ENCODE assay signal across 13 cellular contexts in the genomic region with DNA sequence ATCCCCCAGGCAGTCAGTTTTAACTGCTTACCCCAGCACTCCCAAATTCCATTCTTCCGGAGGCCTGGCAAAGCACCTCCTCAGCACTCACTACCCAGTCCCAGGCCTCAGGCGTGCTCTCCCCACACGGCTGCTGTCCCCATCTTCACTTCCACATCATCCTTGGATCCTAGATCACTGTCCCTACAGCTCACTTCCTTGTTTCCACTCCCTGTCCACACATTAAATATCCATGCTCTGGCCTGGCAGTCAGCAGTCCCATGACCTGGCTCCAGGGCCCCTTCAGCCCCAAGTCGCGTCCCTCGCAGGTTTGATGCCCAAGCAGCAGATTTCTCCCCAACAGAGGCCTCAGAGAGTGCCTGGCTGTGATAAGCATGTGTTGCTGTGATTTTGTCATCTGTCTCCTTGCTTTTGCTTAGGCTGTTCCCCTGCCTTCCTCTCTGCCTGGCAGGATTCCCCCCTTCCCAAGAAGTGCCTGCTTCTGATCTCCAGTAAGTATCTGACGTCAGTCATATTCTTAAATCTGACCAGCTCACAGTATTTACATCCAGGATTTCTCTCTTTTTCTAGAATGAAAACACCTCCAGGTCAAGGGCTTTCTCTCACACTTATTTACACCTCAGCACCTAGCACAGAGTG.
A peak's percentile ranks its signal among the peaks of the same experiment; 100 is the strongest.
DNase-seq lines count a peak whose midpoint lies in the region; ATAC-seq and TF ChIP-seq lines count a peak whose summit lies in the region.
"Had no signal": no experiment of that assay in that cellular context is flagged by ENCODE, and none has a peak within 500 bp of the region (broad histone marks: within the 10 kb centered on the region; RNA-seq: fewer than 3 reads in every experiment).

No MANE protein-coding gene starts in this region.

- no peaks in the 10 kb centered on the region for H3K9me3 ChIP-seq in stomach
- H3K9me3 ChIP-seq: BE2C had no signal

- H3K4me1 ChIP-seq in stomach: peaks cover 51 to 94% (median 78%) of the 10 kb centered on the region in 4 donors
- H3K4me1 ChIP-seq: BE2C had no signal

- peak overlapping the region; percentile 16 for H3K27ac Mint-ChIP-seq in HFFc6
- peak overlapping the region; percentile 55 for H3K27ac Mint-ChIP-seq in chondrocyte (ENCODE audit: unreplicated experiment)
- no peak overlapping the region for H3K27ac Mint-ChIP-seq in activated T-cell treated with anti-CD3 and anti-CD28 coated beads, Interleukin-2, amount 50 U/mL, for 24 hours
- H3K27ac Mint-ChIP-seq: activated T-cell treated with anti-CD3 and anti-CD28 coated beads, Interleukin-2, amount 50 U/mL, for 72 hours had no signal

- H3K36me3 Mint-ChIP-seq in HFFc6 (ENCODE audit: low read depth) (0 out of 2 replicates have a peak, but pooled peaks cover 3% of the 10 kb centered on the region), chondrocyte (ENCODE audit: low read depth) (no peaks in the 10 kb centered on the region)
- H3K36me3 Mint-ChIP-seq in activated T-cell treated with anti-CD3 and anti-CD28 coated beads, Interleukin-2, amount 50 U/mL, for 24 hours (ENCODE audit: low read depth): no peaks in the 10 kb centered on the region

- no peak for TF ChIP-seq CTCF in HFFc6 (IDR thresholded peaks at IDR 0.05)
- TF ChIP-seq CTCF in chondrocyte (IDR thresholded peaks at IDR 0.05): no peak
- no peak for TF ChIP-seq CTCF in stomach (IDR thresholded peaks at IDR 0.05)

- H3K4me3 ChIP-seq in stomach: no peak overlapping the region

- 80 to 87% (median 82%) methylated on average over 7 of the region's 7 CpGs for WGBS in stomach, 5 donors

- no peak for TF ChIP-seq POLR2A in stomach (IDR thresholded peaks at IDR 0.05)

- H3K27me3 Mint-ChIP-seq in HFFc6 (ENCODE audit: insufficient read depth) (peaks cover 3% of the 10 kb centered on the region), chondrocyte (ENCODE audit: low read depth) (no peaks in the 10 kb centered on the region)
- no peaks in the 10 kb centered on the region for H3K27me3 Mint-ChIP-seq in activated T-cell treated with anti-CD3 and anti-CD28 coated beads, Interleukin-2, amount 50 U/mL, for 24 hours

- intact Hi-C loops in stomach (cut with DNase I; ENCODE audit: low total_unique reads): no loop called here

- ATAC-seq in HG02571 (IDR thresholded peaks at IDR 0.05; ENCODE audit: unreplicated experiment): no peak
- ATAC-seq in HG03469 (IDR thresholded peaks at IDR 0.05; ENCODE audit: unreplicated experiment): no peak
- ATAC-seq: activated T-cell treated with anti-CD3 and anti-CD28 coated beads, Interleukin-2, amount 50 U/mL, for 72 hours had no signal

- H3K27me3 ChIP-seq in stomach: no peaks in the 10 kb centered on the region
- H3K27me3 ChIP-seq: BE2C had no signal

- no peak for TF ChIP-seq EP300 in stomach (IDR thresholded peaks at IDR 0.05)

- peak overlapping the region; percentile 1 to 95 (median 92) for H3K27ac ChIP-seq in stomach

- peaks cover 100% of the 10 kb centered on the region for H3K4me1 Mint-ChIP-seq in HFFc6 (ENCODE audit: low read depth)
- H3K4me1 Mint-ChIP-seq in chondrocyte (ENCODE audit: low read depth): peaks cover 73% of the 10 kb centered on the region
- H3K4me1 Mint-ChIP-seq in activated T-cell treated with anti-CD3 and anti-CD28 coated beads, Interleukin-2, amount 50 U/mL, for 24 hours (ENCODE audit: low read depth): peaks cover 14% of the 10 kb centered on the region

- no peaks in the 10 kb centered on the region for H3K9me3 Mint-ChIP-seq in HFFc6
- H3K9me3 Mint-ChIP-seq in chondrocyte (ENCODE audit: low read depth): no peaks in the 10 kb centered on the region
- H3K9me3 Mint-ChIP-seq in activated T-cell treated with anti-CD3 and anti-CD28 coated beads, Interleukin-2, amount 50 U/mL, for 24 hours: no peaks in the 10 kb centered on the region
- H3K9me3 Mint-ChIP-seq: activated T-cell treated with anti-CD3 and anti-CD28 coated beads, Interleukin-2, amount 50 U/mL, for 72 hours had no signal

- H3K4me3 Mint-ChIP-seq in HFFc6 (no peak overlapping the region), chondrocyte (ENCODE audit: unreplicated experiment) (no peak overlapping the region)
- no peak overlapping the region for H3K4me3 Mint-ChIP-seq in activated T-cell treated with anti-CD3 and anti-CD28 coated beads, Interleukin-2, amount 50 U/mL, for 24 hours
- H3K4me3 Mint-ChIP-seq: activated T-cell treated with anti-CD3 and anti-CD28 coated beads, Interleukin-2, amount 50 U/mL, for 72 hours had no signal

- no peaks in the 10 kb centered on the region for H3K36me3 ChIP-seq in stomach
- H3K36me3 ChIP-seq: BE2C had no signal

- DNase-seq in HFFc6 (no peak), chondrocyte (ENCODE audit: low spot score) (no peak), mucosa of gallbladder (ENCODE audit: low spot score) (peak; percentile 9), stomach (no peak), NCI-H1930 (lab: John Stamatoyannopoulos, UW) (no peak)
- no peak for DNase-seq in activated T-cell treated with anti-CD3 and anti-CD28 coated beads, Interleukin-2, amount 50 U/mL, for 24 hours
- DNase-seq: activated CD4-positive, alpha-beta T cell treated with anti-CD3 and anti-CD28 coated beads for 1 hour; activated T-cell treated with anti-CD3 and anti-CD28 coated beads, Interleukin-2, amount 50 U/mL, for 72 hours; BE2C; NCI-H2081; SW 1271 had no signal
